9 cellular contexts compared by ENCODE assay signal in genomic region chr4:26884486-26884988, GRCh38. TPM values are rescaled to one million over a fixed set of nuclear protein-coding genes. Genes with fewer than 3 reads are reported as not detected.
DNase-seq lines count a peak whose midpoint lies in the region; ATAC-seq, FAIRE-seq and TF ChIP-seq lines count a peak whose summit lies in the region.
"Had no signal": no experiment of that assay in that cellular context is flagged by ENCODE, and none has a peak within 500 bp of the region (broad histone marks: within the 10 kb centered on the region; RNA-seq: fewer than 3 reads in every experiment).

No MANE protein-coding gene starts in this region.

- no peaks in the 10 kb centered on the region for H3K9me3 ChIP-seq in pancreas

- H3K27me3 ChIP-seq in pancreas: no peaks in the 10 kb centered on the region

- 80 to 84% methylated on average over 5 of the region's 5 CpGs for WGBS in pancreas, 2 donors

- intact Hi-C loops in pancreas (cut with DNase I): loop anchor here in 1 of 3 donors (10.0 kb wide), 1 partner anchor 120 kb away; no protein-coding TSS in a partner anchor

- ATAC-seq in GM18505 (IDR thresholded peaks at IDR 0.05; ENCODE audit: unreplicated experiment): peak; percentile 58
- ATAC-seq in GM21423 (IDR thresholded peaks at IDR 0.05; ENCODE audit: unreplicated experiment): peak; percentile 48
- peak; percentile 39 for ATAC-seq in HG03457 (IDR thresholded peaks at IDR 0.05; ENCODE audit: unreplicated experiment)
- no peak for ATAC-seq in pancreas

- H3K27ac ChIP-seq in substantia nigra (ENCODE audit: low read depth, low read length, poor library complexity, severe bottlenecking) (no peak overlapping the region), pancreas (no peak overlapping the region)

- peaks cover 0 to 8% (median 0%) of the 10 kb centered on the region in 3 donors for H3K4me1 ChIP-seq in pancreas

- H3K36me3 ChIP-seq in pancreas: no peaks in the 10 kb centered on the region

- TF ChIP-seq CTCF in pancreas (IDR thresholded peaks at IDR 0.05): no peak

- peak; percentile 29 for TF ChIP-seq POLR2A in GM18505 (IDR thresholded peaks at IDR 0.05; ENCODE audit: borderline replicate concordance, extremely low read depth, insufficient read depth, insufficient read length)

- DNase-seq in left kidney (ENCODE audit: low read depth, low spot score) (peak; percentile 18), AG08395 (ENCODE audit: low spot score) (no peak), substantia nigra (lab: John Stamatoyannopoulos, UW) (no peak), pancreas (no peak), NCI-H446 (lab: John Stamatoyannopoulos, UW) (no peak)
- DNase-seq: aorta had no signal

- no peak overlapping the region for H3K4me3 ChIP-seq in pancreas

- no peak for FAIRE-seq in pancreas (lab: Jason Lieb, UNC)

RNA-seq across cellular contexts. Expression of gene STIM2, which starts 23.9 kb away (rescaled TPM):
- total RNA-seq in pancreas: 10 to 100 TPM in 5 of 6 donors, 1 to 10 TPM in 1; 7.6 to 18.7 (median 12.6) TPM
- 10 to 100 TPM in 1 of 2 donors, 1 to 10 TPM in 1; 9.9 to 17.2 TPM for polyA plus RNA-seq in pancreas

Comparison
In these comparisons a context has a peak if more than half of its experiments do, and no peak if none do; other contexts are left out.
1. ATAC-seq: peak in GM18505 (single experiment), GM21423 (single experiment) and HG03457 (single experiment); none in pancreas (0 of 4).